In genomic region chr11:66146940-66147339, GRCh38 we compare ENCODE assay signal across 9 cellular contexts.
"Had no signal": no experiment of that assay in that cellular context is flagged by ENCODE, and none has a peak within 500 bp of the region (broad histone marks: within the 10 kb centered on the region; RNA-seq: fewer than 3 reads in every experiment).

No MANE protein-coding gene starts in this region.

- H2AFZ ChIP-seq: GM23338 had no signal

- H3K36me3 ChIP-seq: HAP-1 had no signal

- H3K9me3 ChIP-seq: HAP-1 had no signal

- H3K4me3 ChIP-seq: GM23338, HAP-1 had no signal

- H3K27ac Mint-ChIP-seq: GM23338, HFFc6 had no signal

- ATAC-seq: GM23338, HCT116 had no signal

- H3K4me3 Mint-ChIP-seq: GM23338, HFFc6 had no signal

- FAIRE-seq: H1 had no signal

- H3K27ac ChIP-seq: HL-60 had no signal

- H3K9me3 Mint-ChIP-seq: IgD-negative memory B cell had no signal

- H3K27me3 Mint-ChIP-seq: IgD-negative memory B cell had no signal

- H3K4me2 ChIP-seq: GM23338 had no signal

- DNase-seq: H7, HFFc6, KG1 had no signal
